Comparison of ENCODE assay signal across 17 cellular contexts in genomic region chr9:123599781-123600180, GRCh38.
A peak's percentile ranks its signal among the peaks of the same experiment; 100 is the strongest.
DNase-seq lines count a peak whose midpoint lies in the region; ATAC-seq and TF ChIP-seq lines count a peak whose summit lies in the region.
"Had no signal": no experiment of that assay in that cellular context is flagged by ENCODE, and none has a peak within 500 bp of the region (broad histone marks: within the 10 kb centered on the region; RNA-seq: fewer than 3 reads in every experiment).

No MANE protein-coding gene starts in this region.

- no peak overlapping the region for H3K4me3 ChIP-seq in esophagus muscularis mucosa
- H3K4me3 ChIP-seq in foreskin fibroblast (ENCODE audit: low read depth in 1 of 2, low read length in 2 of 2), result no peak overlapping the region
- H3K4me3 ChIP-seq: BLaER1 treated with 17β-estradiol and CSF1 and Interleukin-3, amounts not matched to agents 10 nM and 100 nM; GM23248; HAP-1 had no signal

- no peaks in the 10 kb centered on the region for H3K9me3 ChIP-seq in esophagus muscularis mucosa
- H3K9me3 ChIP-seq: BLaER1 treated with 17β-estradiol and CSF1 and Interleukin-3, amounts not matched to agents 10 nM and 100 nM; HAP-1 had no signal

- no peak overlapping the region for H3K27ac Mint-ChIP-seq in activated T-cell treated with anti-CD3 and anti-CD28 coated beads, Interleukin-2, amount 50 U/mL, for 24 hours
- H3K27ac Mint-ChIP-seq: B cell; CD8-positive, alpha-beta T cell had no signal

- H3K36me3 Mint-ChIP-seq in activated T-cell treated with anti-CD3 and anti-CD28 coated beads, Interleukin-2, amount 50 U/mL, for 24 hours (ENCODE audit: low read depth), result peaks cover 7% of the 10 kb centered on the region

- H3K36me3 ChIP-seq in esophagus muscularis mucosa, result peaks cover 0 to 3% (median 1%) of the 10 kb centered on the region in 4 donors
- H3K36me3 ChIP-seq: HAP-1 had no signal

- no peaks in the 10 kb centered on the region for H3K4me1 ChIP-seq in esophagus muscularis mucosa
- H3K4me1 ChIP-seq: BLaER1 treated with 17β-estradiol and CSF1 and Interleukin-3, amounts not matched to agents 10 nM and 100 nM; HAP-1 had no signal

- 94% methylated on average over 7 of the region's 7 CpGs for WGBS in esophagus muscularis mucosa

- intact Hi-C loops in esophagus muscularis mucosa (cut with DNase I), result no loop called here

- no peak for TF ChIP-seq EP300 in esophagus muscularis mucosa (IDR thresholded peaks at IDR 0.05)

- H3K27ac ChIP-seq in esophagus muscularis mucosa (replicated peaks in 1 of 4), result no peak overlapping the region
- H3K27ac ChIP-seq: BLaER1 treated with 17β-estradiol and CSF1 and Interleukin-3, amounts not matched to agents 10 nM and 100 nM; GM23248 had no signal

- no peaks in the 10 kb centered on the region for H3K27me3 ChIP-seq in esophagus muscularis mucosa
- H3K27me3 ChIP-seq: BLaER1 treated with 17β-estradiol and CSF1 and Interleukin-3, amounts not matched to agents 10 nM and 100 nM had no signal

- no peaks in the 10 kb centered on the region for H3K27me3 Mint-ChIP-seq in activated T-cell treated with anti-CD3 and anti-CD28 coated beads, Interleukin-2, amount 50 U/mL, for 24 hours
- H3K27me3 Mint-ChIP-seq: B cell had no signal

- no peak for TF ChIP-seq POLR2A in esophagus muscularis mucosa (IDR thresholded peaks at IDR 0.05; ENCODE audit: low read depth)

- no peak for TF ChIP-seq CTCF in esophagus muscularis mucosa (IDR thresholded peaks at IDR 0.05)
- no peak for TF ChIP-seq CTCF in foreskin fibroblast (IDR thresholded peaks at IDR 0.05; ENCODE audit: low read depth, low read length)

- H3K9me3 Mint-ChIP-seq in activated T-cell treated with anti-CD3 and anti-CD28 coated beads, Interleukin-2, amount 50 U/mL, for 24 hours, result no peaks in the 10 kb centered on the region
- H3K9me3 Mint-ChIP-seq: CD8-positive, alpha-beta T cell had no signal

- no peak overlapping the region for H3K4me3 Mint-ChIP-seq in activated T-cell treated with anti-CD3 and anti-CD28 coated beads, Interleukin-2, amount 50 U/mL, for 24 hours
- H3K4me3 Mint-ChIP-seq: B cell; CD8-positive, alpha-beta T cell had no signal

- H3K4me1 Mint-ChIP-seq in activated T-cell treated with anti-CD3 and anti-CD28 coated beads, Interleukin-2, amount 50 U/mL, for 24 hours (ENCODE audit: low read depth), result no peaks in the 10 kb centered on the region

- ATAC-seq in GM19324 (IDR thresholded peaks at IDR 0.05; ENCODE audit: low FRiP score, unreplicated experiment) (no peak), GM19463 (IDR thresholded peaks at IDR 0.05; ENCODE audit: unreplicated experiment) (no peak)
- ATAC-seq: CD8-positive, alpha-beta T cell had no signal

- peak; percentile 7 for DNase-seq in NCI-H82 (lab: John Stamatoyannopoulos, UW)
- no peak for DNase-seq in NCI-H82 treated with DMSO at 0.1 percent for 48 hours (lab: John Stamatoyannopoulos, UW; ENCODE audit: unreplicated experiment)
- DNase-seq in esophagus muscularis mucosa (ENCODE audit: extremely low spot score), result peak; percentile 89
- peak; percentile 9 to 46 for DNase-seq in foreskin fibroblast
- DNase-seq in activated T-cell treated with anti-CD3 and anti-CD28 coated beads, Interleukin-2, amount 50 U/mL, for 24 hours, result no peak
- DNase-seq: 8988T; Calu3; CD8-positive, alpha-beta T cell; DMS79 treated with DMSO at 0.1 percent for 48 hours; GF-D8; GM23248; IMR-90 had no signal

Comparison
In these comparisons a context has a peak if more than half of its experiments do, and no peak if none do; other contexts are left out.
1. DNase-seq: peak in NCI-H82 (single experiment), esophagus muscularis mucosa (single experiment) and foreskin fibroblast (2 of 2); none in NCI-H82 treated with DMSO at 0.1 percent for 48 hours (single experiment) and activated T-cell treated with anti-CD3 and anti-CD28 coated beads, Interleukin-2, amount 50 U/mL, for 24 hours (single experiment).